14 cellular contexts compared by ENCODE assay signal in genomic region chr3:27479816-27480543, GRCh38. TPM values are rescaled to one million over a fixed set of nuclear protein-coding genes. Genes with fewer than 3 reads are reported as not detected.
A peak's percentile ranks its signal among the peaks of the same experiment; 100 is the strongest.
DNase-seq lines count a peak whose midpoint lies in the region; FAIRE-seq lines count a peak whose summit lies in the region.
"Had no signal": no experiment of that assay in that cellular context is flagged by ENCODE, and none has a peak within 500 bp of the region (broad histone marks: within the 10 kb centered on the region; RNA-seq: fewer than 3 reads in every experiment).

No MANE protein-coding gene starts in this region.

- peak; percentile 29 to 63 (median 50) for DNase-seq in CD4-positive, alpha-beta memory T cell
- peak; percentile 47 to 50 for DNase-seq in Kasumi-1 (lab: John Stamatoyannopoulos, UW)
- DNase-seq in activated CD4-positive, alpha-beta memory T cell treated with anti-CD3 and anti-CD28 coated beads for 36 hours = no peak
- DNase-seq in immature natural killer cell = peak in 2 of 3 donors; percentile 14 to 18
- DNase-seq in NCI-H446 treated with DMSO at 0.1 percent for 48 hours (lab: John Stamatoyannopoulos, UW) = no peak
- no peak for DNase-seq in NCI-H2107 (lab: John Stamatoyannopoulos, UW)
- no peak for DNase-seq in RCC 7860 (ENCODE audit: low spot score)
- DNase-seq in hepatic stellate cell (ENCODE audit: low spot score) = no peak
- DNase-seq: activated CD4-positive, alpha-beta T cell treated with anti-CD3 and anti-CD28 coated beads, Interleukin-2, amount 50 U/mL, for 4 hours; cerebellar nuclear complex; H7; heart right ventricle; midbrain; NCI-H1417 had no signal

- H3K27ac ChIP-seq in CD4-positive, alpha-beta memory T cell (ENCODE audit: low read depth, low read length) = peak overlapping the region; percentile 46

- H3K36me3 ChIP-seq in CD4-positive, alpha-beta memory T cell (ENCODE audit: insufficient read depth, low read length) = no peaks in the 10 kb centered on the region

- peaks cover 48 to 86% (median 64%) of the 10 kb centered on the region in 4 donors for H3K4me1 Mint-ChIP-seq in CD4-positive, alpha-beta memory T cell
- H3K4me1 Mint-ChIP-seq in activated CD4-positive, alpha-beta memory T cell treated with anti-CD3 and anti-CD28 coated beads for 36 hours (ENCODE audit: low read depth) = peaks cover 53% of the 10 kb centered on the region
- H3K4me1 Mint-ChIP-seq in immature natural killer cell = peaks cover 52 to 74% of the 10 kb centered on the region in 2 donors

- peaks cover 78% of the 10 kb centered on the region for H3K4me1 ChIP-seq in CD4-positive, alpha-beta memory T cell (ENCODE audit: insufficient read depth, low read length)

- H3K9me3 ChIP-seq in CD4-positive, alpha-beta memory T cell (ENCODE audit: control insufficient read depth in 1 of 2, low read length in 2 of 2) = no peaks in the 10 kb centered on the region

- no peaks in the 10 kb centered on the region for H3K27me3 ChIP-seq in CD4-positive, alpha-beta memory T cell (ENCODE audit: insufficient read depth, low read length)
- H3K27me3 ChIP-seq: heart right ventricle had no signal

- H3K27me3 Mint-ChIP-seq in CD4-positive, alpha-beta memory T cell = no peaks in the 10 kb centered on the region
- H3K27me3 Mint-ChIP-seq in activated CD4-positive, alpha-beta memory T cell treated with anti-CD3 and anti-CD28 coated beads for 36 hours = no peaks in the 10 kb centered on the region
- peaks cover 1 to 10% (median 4%) of the 10 kb centered on the region in 3 donors for H3K27me3 Mint-ChIP-seq in immature natural killer cell (ENCODE audit: low read depth in 3 of 3)

- H3K9me3 Mint-ChIP-seq in CD4-positive, alpha-beta memory T cell = peaks cover 0 to 9% (median 2%) of the 10 kb centered on the region in 8 donors
- H3K9me3 Mint-ChIP-seq in activated CD4-positive, alpha-beta memory T cell treated with anti-CD3 and anti-CD28 coated beads for 36 hours = peaks cover 10% of the 10 kb centered on the region
- H3K9me3 Mint-ChIP-seq in immature natural killer cell = no peaks in the 10 kb centered on the region

- H3K36me3 Mint-ChIP-seq in CD4-positive, alpha-beta memory T cell = peaks cover 10 to 21% of the 10 kb centered on the region in 2 donors
- peaks cover 38% of the 10 kb centered on the region for H3K36me3 Mint-ChIP-seq in activated CD4-positive, alpha-beta memory T cell treated with anti-CD3 and anti-CD28 coated beads for 36 hours
- H3K36me3 Mint-ChIP-seq in immature natural killer cell = peaks cover 0 to 4% (median 3%) of the 10 kb centered on the region in 3 donors

- H3K4me3 ChIP-seq in CD4-positive, alpha-beta memory T cell (ENCODE audit: low read length in 2 of 2) = peak overlapping the region in 1 of 2 donors; percentile 39
- H3K4me3 ChIP-seq: heart right ventricle had no signal

- CTCF ChIA-PET in CD4-positive, alpha-beta memory T cell (lab: Charles Lee; ENCODE audit: partially characterized antibody) = interaction anchor here (0.7 to 1.4 kb wide), 4 partner anchors 10 to 153 kb away, joined by 3 to 10 read pairs (median 4); no protein-coding TSS in a partner anchor
- CTCF ChIA-PET in activated CD4-positive, alpha-beta memory T cell treated with anti-CD3 and anti-CD28 coated beads for 36 hours (lab: Charles Lee) = interaction anchor here (0.9 to 1.4 kb wide), 4 partner anchors 11 to 201 kb away, joined by 3 to 4 read pairs (median 3); no protein-coding TSS in a partner anchor

- POLR2A ChIA-PET in CD4-positive, alpha-beta memory T cell (lab: Charles Lee; ENCODE audit: partially characterized antibody) = interaction anchor here (0.6 to 2.0 kb wide), 11 partner anchors 8 to 869 kb away, joined by 3 to 12 read pairs (median 3); partner anchors contain the start of genes AZI2 and ZCWPW2
- POLR2A ChIA-PET in activated CD4-positive, alpha-beta memory T cell treated with anti-CD3 and anti-CD28 coated beads for 36 hours (lab: Charles Lee) = interaction anchor here (1.6 kb wide), 1 partner anchor 25 kb away, joined by 5 read pairs; no protein-coding TSS in a partner anchor

- peak overlapping the region; percentile 76 to 97 (median 92) for H3K27ac Mint-ChIP-seq in CD4-positive, alpha-beta memory T cell
- H3K27ac Mint-ChIP-seq in activated CD4-positive, alpha-beta memory T cell treated with anti-CD3 and anti-CD28 coated beads for 36 hours = peak overlapping the region; percentile 60
- peak overlapping the region; percentile 75 to 92 (median 88) for H3K27ac Mint-ChIP-seq in immature natural killer cell

- peak overlapping the region; percentile 79 to 86 (median 82) for H3K4me3 Mint-ChIP-seq in CD4-positive, alpha-beta memory T cell
- H3K4me3 Mint-ChIP-seq in activated CD4-positive, alpha-beta memory T cell treated with anti-CD3 and anti-CD28 coated beads for 36 hours = peak overlapping the region; percentile 5
- H3K4me3 Mint-ChIP-seq in immature natural killer cell = peak overlapping the region; percentile 50 to 76 (median 72)

- no peak for FAIRE-seq in RCC 7860 (lab: Jason Lieb, UNC)

- intact Hi-C loops in CD4-positive, alpha-beta memory T cell (cut with micrococcal nuclease) = loop anchor here (1.0 to 10.0 kb wide), 8 partner anchors 13 to 1818 kb away; partner anchors contain the start of genes CMC1, OXSM and TOP2B
- intact Hi-C loops in activated CD4-positive, alpha-beta memory T cell treated with anti-CD3 and anti-CD28 coated beads for 36 hours (cut with micrococcal nuclease) = loop anchor here (5.0 kb wide), 2 partner anchors 177 to 762 kb away; partner anchors contain the start of gene CMC1

RNA-seq across cellular contexts. Expression of gene SLC4A7, which starts 4.2 kb away (rescaled TPM):
- total RNA-seq in CD4-positive, alpha-beta memory T cell = 100 to 1,000 TPM in 1 of 2 experiments, 10 to 100 TPM in 1; 98.5 to 103 TPM
- polyA plus RNA-seq in CD4-positive, alpha-beta memory T cell = 10 to 100 TPM; 12.7 to 23.4 TPM
- total RNA-seq in activated CD4-positive, alpha-beta memory T cell treated with anti-CD3 and anti-CD28 coated beads for 36 hours = 10 to 100 TPM; 62.1 to 62.3 TPM
- 10 to 100 TPM in 1 of 3 donors, 1 to 10 TPM in 2; 1.6 to 13.5 (median 8.4) TPM for polyA plus RNA-seq in immature natural killer cell

Comparison
In these comparisons a context has a peak if more than half of its experiments do, and no peak if none do; other contexts are left out.
1. DNase-seq: peak in CD4-positive, alpha-beta memory T cell (5 of 5), Kasumi-1 (2 of 2) and immature natural killer cell (2 of 3); none in activated CD4-positive, alpha-beta memory T cell treated with anti-CD3 and anti-CD28 coated beads for 36 hours (single experiment), NCI-H446 treated with DMSO at 0.1 percent for 48 hours (single experiment), NCI-H2107 (single experiment), RCC 7860 (single experiment) and hepatic stellate cell (single experiment).
2. H3K4me3 Mint-ChIP-seq: peak in every context shown above with its lines; median percentile 82 in CD4-positive, alpha-beta memory T cell; 72 in immature natural killer cell; 5 in activated CD4-positive, alpha-beta memory T cell treated with anti-CD3 and anti-CD28 coated beads for 36 hours.
3. Peak in every context shown above with its lines, with median percentiles within 50 percentile points of each other: H3K27ac Mint-ChIP-seq.